ENCODE assay signal across 1 cellular context in the genomic region with DNA sequence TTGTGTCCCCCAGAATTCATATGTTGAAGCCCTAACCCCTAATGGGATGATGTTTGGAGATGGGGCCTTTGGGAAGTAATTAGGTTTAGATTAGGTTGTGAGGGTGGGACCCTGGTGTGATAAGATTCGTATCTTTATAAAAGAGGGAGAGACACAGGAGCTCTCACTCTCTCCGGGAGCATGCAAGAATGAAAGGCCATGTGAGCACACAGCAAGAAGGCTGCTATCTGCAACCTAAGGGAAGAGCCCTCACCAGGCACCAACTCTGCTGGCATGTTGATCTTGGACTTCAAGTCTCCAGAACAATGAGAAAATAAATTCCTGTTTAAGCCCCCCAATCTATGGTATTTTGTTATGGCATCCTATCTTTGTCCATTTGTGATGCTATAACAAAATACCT.
TF ChIP-seq lines count a peak whose summit lies in the region.

No MANE protein-coding gene starts in this region.

TF ChIP-seq in WTC11, 78 proteins besides CTCF, POLR2A, EP300 and RAD21 (continued from another document):
- TF ChIP-seq, protein P1, sequence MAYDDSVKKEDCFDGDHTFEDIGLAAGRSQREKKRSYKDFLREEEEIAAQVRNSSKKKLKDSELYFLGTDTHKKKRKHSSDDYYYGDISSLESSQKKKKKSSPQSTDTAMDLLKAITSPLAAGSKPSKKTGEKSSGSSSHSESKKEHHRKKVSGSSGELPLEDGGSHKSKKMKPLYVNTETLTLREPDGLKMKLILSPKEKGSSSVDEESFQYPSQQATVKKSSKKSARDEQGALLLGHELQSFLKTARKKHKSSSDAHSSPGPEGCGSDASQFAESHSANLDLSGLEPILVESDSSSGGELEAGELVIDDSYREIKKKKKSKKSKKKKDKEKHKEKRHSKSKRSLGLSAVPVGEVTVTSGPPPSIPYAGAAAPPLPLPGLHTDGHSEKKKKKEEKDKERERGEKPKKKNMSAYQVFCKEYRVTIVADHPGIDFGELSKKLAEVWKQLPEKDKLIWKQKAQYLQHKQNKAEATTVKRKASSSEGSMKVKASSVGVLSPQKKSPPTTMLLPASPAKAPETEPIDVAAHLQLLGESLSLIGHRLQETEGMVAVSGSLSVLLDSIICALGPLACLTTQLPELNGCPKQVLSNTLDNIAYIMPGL (CRISPR knock-in tag; IDR thresholded peaks at IDR 0.05): no peak
- TF ChIP-seq, protein P2, sequence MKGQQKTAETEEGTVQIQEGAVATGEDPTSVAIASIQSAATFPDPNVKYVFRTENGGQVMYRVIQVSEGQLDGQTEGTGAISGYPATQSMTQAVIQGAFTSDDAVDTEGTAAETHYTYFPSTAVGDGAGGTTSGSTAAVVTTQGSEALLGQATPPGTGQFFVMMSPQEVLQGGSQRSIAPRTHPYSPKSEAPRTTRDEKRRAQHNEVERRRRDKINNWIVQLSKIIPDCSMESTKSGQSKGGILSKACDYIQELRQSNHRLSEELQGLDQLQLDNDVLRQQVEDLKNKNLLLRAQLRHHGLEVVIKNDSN (CRISPR knock-in tag; IDR thresholded peaks at IDR 0.05): no peak
- TF ChIP-seq, protein P3, sequence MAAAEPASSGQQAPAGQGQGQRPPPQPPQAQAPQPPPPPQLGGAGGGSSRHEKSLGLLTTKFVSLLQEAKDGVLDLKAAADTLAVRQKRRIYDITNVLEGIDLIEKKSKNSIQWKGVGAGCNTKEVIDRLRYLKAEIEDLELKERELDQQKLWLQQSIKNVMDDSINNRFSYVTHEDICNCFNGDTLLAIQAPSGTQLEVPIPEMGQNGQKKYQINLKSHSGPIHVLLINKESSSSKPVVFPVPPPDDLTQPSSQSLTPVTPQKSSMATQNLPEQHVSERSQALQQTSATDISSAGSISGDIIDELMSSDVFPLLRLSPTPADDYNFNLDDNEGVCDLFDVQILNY (CRISPR knock-in tag; IDR thresholded peaks at IDR 0.05): no peak
- no peak for TF ChIP-seq HMGA2 (CRISPR knock-in tag; IDR thresholded peaks at IDR 0.05)
- no peak for TF ChIP-seq FOXJ3 (CRISPR knock-in tag; IDR thresholded peaks at IDR 0.05; ENCODE audit: borderline replicate concordance)
- TF ChIP-seq KAT7 (CRISPR knock-in tag; IDR thresholded peaks at IDR 0.05; ENCODE audit: borderline replicate concordance): no peak
- TF ChIP-seq SP1 (CRISPR knock-in tag; conservative IDR thresholded peaks at IDR 0.05): no peak
- TF ChIP-seq ELF4 (CRISPR knock-in tag; IDR thresholded peaks at IDR 0.05; ENCODE audit: low read depth): no peak
- TF ChIP-seq, protein P4, sequence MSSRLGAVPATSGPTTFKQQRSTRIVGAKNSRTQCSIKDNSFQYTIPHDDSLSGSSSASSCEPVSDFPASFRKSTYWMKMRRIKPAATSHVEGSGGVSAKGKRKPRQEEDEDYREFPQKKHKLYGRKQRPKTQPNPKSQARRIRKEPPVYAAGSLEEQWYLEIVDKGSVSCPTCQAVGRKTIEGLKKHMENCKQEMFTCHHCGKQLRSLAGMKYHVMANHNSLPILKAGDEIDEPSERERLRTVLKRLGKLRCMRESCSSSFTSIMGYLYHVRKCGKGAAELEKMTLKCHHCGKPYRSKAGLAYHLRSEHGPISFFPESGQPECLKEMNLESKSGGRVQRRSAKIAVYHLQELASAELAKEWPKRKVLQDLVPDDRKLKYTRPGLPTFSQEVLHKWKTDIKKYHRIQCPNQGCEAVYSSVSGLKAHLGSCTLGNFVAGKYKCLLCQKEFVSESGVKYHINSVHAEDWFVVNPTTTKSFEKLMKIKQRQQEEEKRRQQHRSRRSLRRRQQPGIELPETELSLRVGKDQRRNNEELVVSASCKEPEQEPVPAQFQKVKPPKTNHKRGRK (CRISPR knock-in tag; IDR thresholded peaks at IDR 0.05; ENCODE audit: borderline replicate concordance): no peak
- TF ChIP-seq CREB1 (CRISPR knock-in tag; IDR thresholded peaks at IDR 0.05): no peak
- TF ChIP-seq, protein P5, sequence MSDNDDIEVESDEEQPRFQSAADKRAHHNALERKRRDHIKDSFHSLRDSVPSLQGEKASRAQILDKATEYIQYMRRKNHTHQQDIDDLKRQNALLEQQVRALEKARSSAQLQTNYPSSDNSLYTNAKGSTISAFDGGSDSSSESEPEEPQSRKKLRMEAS (CRISPR knock-in tag; IDR thresholded peaks at IDR 0.05): no peak
TF ChIP-seq in WTC11: peak in this region for 0.
